9 cellular contexts compared by ENCODE assay signal in genomic region chr14:37977481-37977880, GRCh38.
"Had no signal": no experiment of that assay in that cellular context is flagged by ENCODE, and none has a peak within 500 bp of the region (broad histone marks: within the 10 kb centered on the region; RNA-seq: fewer than 3 reads in every experiment).

No MANE protein-coding gene starts in this region.

- H3K4me1 Mint-ChIP-seq: GM23338, H9 had no signal

- FAIRE-seq: H1, H54, HTR-8/SVneo, K562 had no signal

- ATAC-seq: GM23338, K562 had no signal

- H3K4me3 ChIP-seq: GM23338, K562 had no signal

- H3K4me3 Mint-ChIP-seq: GM23338, H9 had no signal

- H3K27ac Mint-ChIP-seq: GM23338, H9 had no signal

- DNase-seq: H9, HCEC 1CT, IMR-90, KG1 had no signal
